36 cellular contexts compared by ENCODE assay signal in genomic region chr11:61528114-61528513, GRCh38. TPM values are rescaled to one million over a fixed set of nuclear protein-coding genes. Genes with fewer than 3 reads are reported as not detected.
"Had no signal": no experiment of that assay in that cellular context is flagged by ENCODE, and none has a peak within 500 bp of the region (broad histone marks: within the 10 kb centered on the region; RNA-seq: fewer than 3 reads in every experiment).

No MANE protein-coding gene starts in this region.

- DNase-seq: activated CD4-positive, alpha-beta memory T cell treated with anti-CD3 and anti-CD28 coated beads for 36 hours; activated CD4-positive, alpha-beta T cell treated with anti-CD3 and anti-CD28 coated beads for 36 hours; activated CD4-positive, alpha-beta T cell treated with anti-CD3 and anti-CD28 coated beads, Interleukin-2, amount 10 ng/mL, durations not matched to agents 7 days and 5 days; activated CD8-positive, alpha-beta memory T cell treated with anti-CD3 and anti-CD28 coated beads, Interleukin-2, amount 50 U/mL, for 4 hours; activated effector memory CD4-positive, alpha-beta T cell treated with Interleukin-2 at 50 U/mL for 16 hours; activated naive CD4-positive, alpha-beta T cell treated with anti-CD3 and anti-CD28 coated beads, Interleukin-2, amount 10 ng/mL, durations not matched to agents 7 days and 5 days; activated naive CD8-positive, alpha-beta T cell treated with anti-CD3 and anti-CD28 coated beads, Interleukin-2, amount 50 U/mL, for 24 hours; activated T-cell treated with anti-CD3 and anti-CD28 coated beads for 4 hours; activated T-cell treated with anti-CD3 and anti-CD28 coated beads, Interleukin-2, amount 50 U/mL, for 48 hours; anterior cingulate cortex; caudate nucleus; cerebellar nuclear complex; Karpas-422; NCI-H1105; NCI-H1417 treated with DMSO at 0.1 percent for 48 hours; NCI-H187 treated with DMSO at 0.1 percent for 48 hours; NCI-H2081; NCI-H226; NCI-H446 treated with DMSO at 0.1 percent for 48 hours; NCI-H524; NCI-H69; NCI-H82; NK-92 treated with Interleukin-12 subunit alpha and Interleukin-12 subunit beta, amount 100 ng/mL, for 24 hours; PC-9; Right ventricle myocardium superior; SW 1271; T-helper 1 cell; T1000 had no signal

- H3K27ac Mint-ChIP-seq: activated CD4-positive, alpha-beta memory T cell treated with anti-CD3 and anti-CD28 coated beads for 36 hours; activated CD4-positive, alpha-beta T cell treated with anti-CD3 and anti-CD28 coated beads for 36 hours; activated CD4-positive, alpha-beta T cell treated with anti-CD3 and anti-CD28 coated beads, Interleukin-2, amount 10 ng/mL, durations not matched to agents 7 days and 5 days; activated naive CD4-positive, alpha-beta T cell treated with anti-CD3 and anti-CD28 coated beads, Interleukin-2, amount 10 ng/mL, durations not matched to agents 7 days and 5 days; activated naive CD8-positive, alpha-beta T cell; activated naive CD8-positive, alpha-beta T cell treated with anti-CD3 and anti-CD28 coated beads, Interleukin-2, amount 50 U/mL, for 24 hours had no signal

- H3K36me3 Mint-ChIP-seq: activated CD4-positive, alpha-beta memory T cell treated with anti-CD3 and anti-CD28 coated beads for 36 hours; activated naive CD4-positive, alpha-beta T cell treated with anti-CD3 and anti-CD28 coated beads, Interleukin-2, amount 10 ng/mL, durations not matched to agents 7 days and 5 days; activated naive CD8-positive, alpha-beta T cell had no signal

- H3K4me3 ChIP-seq: PC-9 had no signal

- H2AFZ ChIP-seq: PC-9 had no signal

- FAIRE-seq: RCC 7860 had no signal

- H3K4me3 Mint-ChIP-seq: activated CD4-positive, alpha-beta memory T cell treated with anti-CD3 and anti-CD28 coated beads for 36 hours; activated CD4-positive, alpha-beta T cell treated with anti-CD3 and anti-CD28 coated beads for 36 hours; activated CD4-positive, alpha-beta T cell treated with anti-CD3 and anti-CD28 coated beads, Interleukin-2, amount 10 ng/mL, durations not matched to agents 7 days and 5 days; activated naive CD4-positive, alpha-beta T cell treated with anti-CD3 and anti-CD28 coated beads, Interleukin-2, amount 10 ng/mL, durations not matched to agents 7 days and 5 days; activated naive CD8-positive, alpha-beta T cell; activated naive CD8-positive, alpha-beta T cell treated with anti-CD3 and anti-CD28 coated beads, Interleukin-2, amount 50 U/mL, for 24 hours; brain had no signal

- H3K27ac ChIP-seq: PC-9 had no signal

- H3K4me2 ChIP-seq: PC-9 had no signal

- H3K4me1 Mint-ChIP-seq: activated CD4-positive, alpha-beta T cell treated with anti-CD3 and anti-CD28 coated beads for 36 hours; activated CD4-positive, alpha-beta T cell treated with anti-CD3 and anti-CD28 coated beads, Interleukin-2, amount 10 ng/mL, durations not matched to agents 7 days and 5 days; activated naive CD4-positive, alpha-beta T cell treated with anti-CD3 and anti-CD28 coated beads, Interleukin-2, amount 10 ng/mL, durations not matched to agents 7 days and 5 days; activated naive CD8-positive, alpha-beta T cell treated with anti-CD3 and anti-CD28 coated beads, Interleukin-2, amount 50 U/mL, for 24 hours had no signal

- ATAC-seq: activated CD4-positive, alpha-beta T cell treated with anti-CD3 and anti-CD28 coated beads for 36 hours; activated CD4-positive, CD25-positive, alpha-beta regulatory T cell treated with anti-CD3 and anti-CD28 coated beads, Interleukin-2, amount 50 U/mL, for 24 hours; activated naive CD8-positive, alpha-beta T cell treated with anti-CD3 and anti-CD28 coated beads, Interleukin-2, amount 50 U/mL, for 24 hours had no signal

- H3K9me3 Mint-ChIP-seq: activated CD4-positive, alpha-beta memory T cell treated with anti-CD3 and anti-CD28 coated beads for 36 hours; activated CD4-positive, alpha-beta T cell treated with anti-CD3 and anti-CD28 coated beads, Interleukin-2, amount 10 ng/mL, durations not matched to agents 7 days and 5 days; activated naive CD4-positive, alpha-beta T cell treated with anti-CD3 and anti-CD28 coated beads, Interleukin-2, amount 10 ng/mL, durations not matched to agents 7 days and 5 days; activated naive CD8-positive, alpha-beta T cell treated with anti-CD3 and anti-CD28 coated beads, Interleukin-2, amount 50 U/mL, for 24 hours had no signal

RNA-seq across cellular contexts. Expression of gene LRRC10B, which starts 19.6 kb away (rescaled TPM):
- total RNA-seq: activated CD4-positive, alpha-beta memory T cell treated with anti-CD3 and anti-CD28 coated beads for 36 hours; activated CD4-positive, alpha-beta T cell treated with anti-CD3 and anti-CD28 coated beads for 36 hours; activated CD4-positive, alpha-beta T cell treated with anti-CD3 and anti-CD28 coated beads, Interleukin-2, amount 10 ng/mL, durations not matched to agents 7 days and 5 days; bronchial epithelial cell; MCF 10A; OCI-LY7 had no signal

RNA-seq across cellular contexts. Expression of gene SYT7, which starts 52.8 kb away (rescaled TPM):
- total RNA-seq: activated CD4-positive, alpha-beta memory T cell treated with anti-CD3 and anti-CD28 coated beads for 36 hours; activated CD4-positive, alpha-beta T cell treated with anti-CD3 and anti-CD28 coated beads, Interleukin-2, amount 10 ng/mL, durations not matched to agents 7 days and 5 days; OCI-LY7; T-helper 2 cell treated with Interferon-gamma antibody and Interleukin-4, amounts not matched to agents 100 ng/mL and 5 ng/mL, for 36 hours had no signal
